ENCODE assay signal across 1 cellular context in genomic region chr12:25744334-25744733, GRCh38.
TF ChIP-seq lines count a peak whose summit lies in the region.

No MANE protein-coding gene starts in this region.

TF ChIP-seq in H1, 55 proteins besides CTCF, POLR2A, EP300 and RAD21 (continued from another document):
- TF ChIP-seq HDAC6 (IDR thresholded peaks at IDR 0.05; ENCODE audit: low read depth, low read length) = no peak
- no peak for TF ChIP-seq TCF12 (IDR thresholded peaks at IDR 0.05; ENCODE audit: low read depth, low read length)
- TF ChIP-seq PHF8 (conservative IDR thresholded peaks at IDR 0.05; ENCODE audit: low read depth, low read length) = no peak
- no peak for TF ChIP-seq TAF1 (IDR thresholded peaks at IDR 0.05; ENCODE audit: low read depth, low read length)
- no peak for TF ChIP-seq TAF7 (optimal IDR thresholded peaks at IDR 0.05; ENCODE audit: borderline replicate concordance, low read depth, low read length)
- no peak for TF ChIP-seq SIRT6 (IDR thresholded peaks at IDR 0.05; ENCODE audit: low read length)
- TF ChIP-seq MAFK (IDR thresholded peaks at IDR 0.05; ENCODE audit: low read depth, low read length) = no peak
- no peak for TF ChIP-seq MAX (IDR thresholded peaks at IDR 0.05)
- TF ChIP-seq FOSL1 (IDR thresholded peaks at IDR 0.05; ENCODE audit: insufficient read depth, low read depth, low read length) = no peak
- TF ChIP-seq JUND (IDR thresholded peaks at IDR 0.05; ENCODE audit: low read length) = no peak
- TF ChIP-seq EGR1 (IDR thresholded peaks at IDR 0.05; ENCODE audit: borderline replicate concordance, low read depth, low read length) = no peak
